Comparison of ENCODE assay signal across 15 cellular contexts in the genomic region with DNA sequence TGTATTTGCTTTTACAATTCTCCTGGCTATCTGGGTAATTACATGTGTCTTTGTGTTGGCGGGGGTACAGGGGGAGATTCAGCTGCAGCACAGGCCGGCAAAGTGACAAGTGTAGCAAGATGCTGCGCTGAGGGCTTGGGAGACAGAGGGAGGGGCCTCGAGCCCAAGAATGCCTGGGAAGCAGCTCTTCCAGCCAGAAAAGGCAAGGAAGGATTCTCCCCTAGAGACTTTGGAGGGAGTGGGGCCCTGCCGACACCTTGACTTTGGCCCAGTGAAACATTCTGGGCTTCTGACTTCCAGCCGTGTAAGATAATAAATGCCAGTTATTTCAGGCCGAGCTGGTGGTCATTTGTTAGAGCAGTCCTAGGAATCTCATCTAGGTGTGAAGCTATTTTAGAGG. TPM values are rescaled to one million over a fixed set of nuclear protein-coding genes. Genes with fewer than 3 reads are reported as not detected.
"Had no signal": no experiment of that assay in that cellular context is flagged by ENCODE, and none has a peak within 500 bp of the region (broad histone marks: within the 10 kb centered on the region; RNA-seq: fewer than 3 reads in every experiment).

No MANE protein-coding gene starts in this region.

- DNase-seq: activated CD4-positive, alpha-beta T cell treated with anti-CD3 and anti-CD28 coated beads, Interleukin-2, amount 50 U/mL, for 48 hours; activated CD4-positive, CD25-positive, alpha-beta regulatory T cell treated with anti-CD3 and anti-CD28 coated beads, Interleukin-2, amount 50 U/mL, for 72 hours; activated gamma-delta T cell; activated T-cell treated with anti-CD3 and anti-CD28 coated beads, Interleukin-2, amount 50 U/mL, for 48 hours; effector CD4-positive, alpha-beta T cell; kidney glomerular epithelial cell; midbrain; naive thymus-derived CD4-positive, alpha-beta T cell; ovary; small intestine; thyroid gland had no signal

- H3K4me3 ChIP-seq: hepatocyte, ovary, thyroid gland, vagina had no signal

- H3K27me3 ChIP-seq: hepatocyte, ovary, thyroid gland, vagina had no signal

- H3K36me3 Mint-ChIP-seq: activated naive CD8-positive, alpha-beta T cell; naive thymus-derived CD4-positive, alpha-beta T cell had no signal

- H3K4me3 Mint-ChIP-seq: activated naive CD8-positive, alpha-beta T cell; naive thymus-derived CD4-positive, alpha-beta T cell had no signal

- H3K9me3 ChIP-seq: ovary, thyroid gland, vagina had no signal

- H3K27ac Mint-ChIP-seq: activated naive CD8-positive, alpha-beta T cell had no signal

- H3K36me3 ChIP-seq: ovary, thyroid gland, vagina had no signal

- H3K27ac ChIP-seq: hepatocyte, ovary, thyroid gland, vagina had no signal

- H3K27me3 Mint-ChIP-seq: activated naive CD8-positive, alpha-beta T cell; naive thymus-derived CD4-positive, alpha-beta T cell had no signal

- ATAC-seq: naive thymus-derived CD4-positive, alpha-beta T cell had no signal

- FAIRE-seq: bronchial epithelial cell, small intestine had no signal

RNA-seq across cellular contexts. Expression of gene RARRES2, which starts 20.0 kb away (rescaled TPM):
- polyA plus RNA-seq: naive thymus-derived CD4-positive, alpha-beta T cell had no signal
